In genomic region chr5:131610198-131611063, GRCh38 we compare ENCODE assay signal across 1 cellular context.
TF ChIP-seq lines count a peak whose summit lies in the region.

No MANE protein-coding gene starts in this region.

TF ChIP-seq in HepG2, 621 proteins besides CTCF, POLR2A, EP300 and RAD21 (continued from another document):
- TF ChIP-seq ZNF687 (CRISPR knock-in tag; IDR thresholded peaks at IDR 0.05) (no peak), STAT5B (CRISPR knock-in tag; IDR thresholded peaks at IDR 0.05) (no peak), DPF2 (CRISPR knock-in tag; IDR thresholded peaks at IDR 0.05; ENCODE audit: borderline replicate concordance, low read depth) (peak; percentile 48; the same call in 1 of the 2 replicates), TSC22D2 (CRISPR knock-in tag; IDR thresholded peaks at IDR 0.05; ENCODE audit: borderline replicate concordance) (no peak), ZMAT3 (CRISPR knock-in tag; conservative IDR thresholded peaks at IDR 0.05) (0 out of 2 replicates have a peak, but pooled peaks have one; percentile 53), TEAD3 (CRISPR knock-in tag; optimal IDR thresholded peaks at IDR 0.05; ENCODE audit: borderline replicate concordance) (peak; percentile 96), SMC3 (IDR thresholded peaks at IDR 0.05; ENCODE audit: low read length) (peak; percentile 5; the same call in 1 of the 2 replicates), DDIT3 (CRISPR knock-in tag; IDR thresholded peaks at IDR 0.05) (no peak), JARID2 (CRISPR knock-in tag; IDR thresholded peaks at IDR 0.05; ENCODE audit: insufficient replicate concordance) (no peak), ZNF788 (CRISPR knock-in tag; IDR thresholded peaks at IDR 0.05; ENCODE audit: borderline replicate concordance) (peak; percentile 40; the same call in 1 of the 2 replicates), ZFP36L2 (CRISPR knock-in tag; IDR thresholded peaks at IDR 0.05) (no peak), NR2F1 (CRISPR knock-in tag; IDR thresholded peaks at IDR 0.05) (no peak), SIX1 (CRISPR knock-in tag; IDR thresholded peaks at IDR 0.05; ENCODE audit: borderline replicate concordance) (peak; percentile 88), ZFP82 (CRISPR knock-in tag; IDR thresholded peaks at IDR 0.05; ENCODE audit: borderline replicate concordance) (0 out of 2 replicates have a peak, but pooled peaks have one; percentile 22), BCLAF1 (IDR thresholded peaks at IDR 0.05) (no peak), ZMYM4 (CRISPR knock-in tag; IDR thresholded peaks at IDR 0.05) (peak; percentile 68), TGIF2 (CRISPR knock-in tag; IDR thresholded peaks at IDR 0.05) (0 out of 2 replicates have a peak, but pooled peaks have one; percentile 17), SP140L (CRISPR knock-in tag; IDR thresholded peaks at IDR 0.05; ENCODE audit: borderline replicate concordance) (no peak), FOSL2 (CRISPR knock-in tag; IDR thresholded peaks at IDR 0.05) (peak; percentile 13; the same call in 1 of the 2 replicates), SOX5 (CRISPR knock-in tag; IDR thresholded peaks at IDR 0.05; ENCODE audit: borderline replicate concordance) (peak; percentile 32; the same call in 1 of the 2 replicates), TEF (CRISPR knock-in tag; IDR thresholded peaks at IDR 0.05) (no peak), SMAD9 (CRISPR knock-in tag; IDR thresholded peaks at IDR 0.05) (no peak), ZNF576 (CRISPR knock-in tag; IDR thresholded peaks at IDR 0.05) (no peak), THRA (CRISPR knock-in tag; IDR thresholded peaks at IDR 0.05; ENCODE audit: borderline replicate concordance) (no peak), CEBPG (CRISPR knock-in tag; IDR thresholded peaks at IDR 0.05) (no peak), ZSCAN31 (CRISPR knock-in tag; IDR thresholded peaks at IDR 0.05; ENCODE audit: low read depth) (0 out of 2 replicates have a peak, but pooled peaks have one; percentile 58)
TF ChIP-seq in HepG2: peak in this region for 83.
